ENCODE assay signal across 8 cellular contexts in genomic region chr6:81772741-81773140, GRCh38. TPM values are rescaled to one million over a fixed set of nuclear protein-coding genes. Genes with fewer than 3 reads are reported as not detected.
DNase-seq lines count a peak whose midpoint lies in the region; ATAC-seq and TF ChIP-seq lines count a peak whose summit lies in the region.

No MANE protein-coding gene starts in this region.

- ATAC-seq in GM18858 (IDR thresholded peaks at IDR 0.05; ENCODE audit: unreplicated experiment): peak; percentile 100
- ATAC-seq in HG02642 (IDR thresholded peaks at IDR 0.05; ENCODE audit: poor library complexity, unreplicated experiment): peak; percentile 99

- no peaks in the 10 kb centered on the region for H3K27me3 ChIP-seq in A673 (replicated peaks; ENCODE audit: insufficient read depth, low read depth, low read length, poor library complexity)

- H3K27ac ChIP-seq in A673 (ENCODE audit: low read depth, low read length, poor library complexity, severe bottlenecking): no peak overlapping the region

- DNase-seq in NOMO-1 (lab: John Stamatoyannopoulos, UW; ENCODE audit: unreplicated experiment in 2 of 2) (peak; percentile 75 to 87), glomerular visceral epithelial cell (ENCODE audit: extremely low spot score) (peak; percentile 57), A673 (ENCODE audit: low spot score) (no peak), D341Med (ENCODE audit: low spot score) (no peak), NCI-H1930 (lab: John Stamatoyannopoulos, UW) (no peak)
- no peak for DNase-seq in stimulated activated CD4-positive, alpha-beta T cell treated with anti-CD3 and anti-CD28 coated beads, Interleukin-4, amount 100 ng/mL, for 4 hours

- no peaks in the 10 kb centered on the region for H3K36me3 ChIP-seq in A673 (ENCODE audit: insufficient read depth, low read length, poor library complexity, severe bottlenecking)

- H3K4me3 ChIP-seq in A673 (ENCODE audit: low read depth, low read length, poor library complexity, severe bottlenecking): no peak overlapping the region

- peaks cover 1% of the 10 kb centered on the region for H3K4me1 ChIP-seq in A673 (ENCODE audit: insufficient read depth, low read length, poor library complexity, severe bottlenecking)

- CTCF ChIA-PET in A673 (lab: Charles Lee): no interaction called here

- H3K9me3 ChIP-seq in A673 (ENCODE audit: low read depth, low read length, poor library complexity, severe bottlenecking): no peaks in the 10 kb centered on the region

- no peak for TF ChIP-seq CTCF in A673 (conservative IDR thresholded peaks at IDR 0.05; ENCODE audit: low read depth, low read length)

- no TSS peak for BruUV-seq in A673 (replicated peaks; lab: Mats Ljungman, UMichigan)

- POLR2A ChIA-PET in A673 (lab: Charles Lee; ENCODE audit: low non-redundant PET): no interaction called here

- intact Hi-C loops in A673 (cut with micrococcal nuclease; ENCODE audit: unreplicated experiment): no loop called here

RNA-seq across cellular contexts. Expression of gene TENT5A, which starts 20.3 kb away (rescaled TPM):
- total RNA-seq in A673 (2021): 36.9 and 37.1 TPM in 2 replicates

Comparison
In these comparisons a context has a peak if more than half of its experiments do, and no peak if none do; other contexts are left out.
1. DNase-seq: peak in NOMO-1 (2 of 2) and glomerular visceral epithelial cell (single experiment); none in A673 (single experiment), D341Med (single experiment), stimulated activated CD4-positive, alpha-beta T cell treated with anti-CD3 and anti-CD28 coated beads, Interleukin-4, amount 100 ng/mL, for 4 hours (0 of 2) and NCI-H1930 (0 of 2).